In genomic region chr20:63782051-63782471, GRCh38 we compare ENCODE assay signal across 11 cellular contexts. TPM values are rescaled to one million over a fixed set of nuclear protein-coding genes. Genes with fewer than 3 reads are reported as not detected.
A peak's percentile ranks its signal among the peaks of the same experiment; 100 is the strongest.
DNase-seq lines count a peak whose midpoint lies in the region; ATAC-seq and TF ChIP-seq lines count a peak whose summit lies in the region.
"Had no signal": no experiment of that assay in that cellular context is flagged by ENCODE, and none has a peak within 500 bp of the region (broad histone marks: within the 10 kb centered on the region; RNA-seq: fewer than 3 reads in every experiment).

No MANE protein-coding gene starts in this region.

- peak overlapping the region; percentile 35 for H3K9ac ChIP-seq in HCT116 (ENCODE audit: low read length)

- peak; percentile 63 for DNase-seq in HCT116 (ENCODE audit: low read depth, low spot score)
- DNase-seq in T-helper 1 cell = peak; percentile 25 to 88 (median 68)
- DNase-seq in activated naive CD4-positive, alpha-beta T cell treated with anti-CD3 and anti-CD28 coated beads, Interleukin-2, amount 50 U/mL, for 72 hours (ENCODE audit: low spot score in 2 of 2) = no peak
- DNase-seq in stimulated activated CD8-positive, alpha-beta memory T cell treated with anti-CD3 and anti-CD28 coated beads, Interleukin-12 subunit alpha, Interleukin-12 subunit beta, amount 100 ng/mL, for 4 hours (ENCODE audit: low read depth) = peak; percentile 37
- no peak for DNase-seq in NCI-H1694 (lab: John Stamatoyannopoulos, UW)
- no peak for DNase-seq in OCI-M1 (lab: John Stamatoyannopoulos, UW)
- no peak for DNase-seq in posterior vena cava (ENCODE audit: low spot score)
- DNase-seq: MG63, pancreas had no signal

- TF ChIP-seq RAD21 in HCT116 (IDR thresholded peaks at IDR 0.05; ENCODE audit: low read depth) = peak; percentile 40

- intact Hi-C loops in HCT116 (cut with micrococcal nuclease) = loop anchor here (10.0 kb wide), 1 partner anchor 193 kb away; the partner anchor contains the start of gene SAMD10
- intact Hi-C loops in posterior vena cava (cut with DNase I) = no loop called here

- POLR2A ChIA-PET in HCT116 (lab: Charles Lee) = no interaction called here

- CTCF ChIA-PET in HCT116 (lab: Charles Lee) = no interaction called here

- no peaks in the 10 kb centered on the region for H3K79me2 ChIP-seq in HCT116 (ENCODE audit: insufficient read depth, low read length)

- TF ChIP-seq POLR2A in HCT116 (IDR thresholded peaks at IDR 0.05; ENCODE audit: borderline replicate concordance, extremely low read depth, insufficient read depth, insufficient read length) = no peak

- H3K4me3 ChIP-seq in HCT116 (replicated peaks in 1 of 2; ENCODE audit: low read depth in 1 of 2, low read length in 2 of 2) = no peak overlapping the region
- H3K4me3 ChIP-seq: MG63, pancreas had no signal

- TF ChIP-seq CTCF in HCT116 (IDR thresholded peaks at IDR 0.05 in 2 of 3, conservative IDR thresholded peaks at IDR 0.05 in 1 of 3; ENCODE audit: borderline replicate concordance in 1 of 3, insufficient read depth in 1 of 3, low read depth in 2 of 3, low read length in 2 of 3) = peak; percentile 39 to 48 (median 46); a peak in 5 of 6 replicates

- H3K27me3 ChIP-seq in HCT116 (ENCODE audit: insufficient read depth, low read length) = no peaks in the 10 kb centered on the region
- H3K27me3 ChIP-seq: MG63, pancreas had no signal

- H3K4me1 ChIP-seq in HCT116 (ENCODE audit: control insufficient read depth in 1 of 2, insufficient read depth in 2 of 2, low read length in 2 of 2) = peaks cover 29 to 36% of the 10 kb centered on the region in 2 experiments
- H3K4me1 ChIP-seq: pancreas had no signal

- no peaks in the 10 kb centered on the region for H3K9me2 ChIP-seq in HCT116 (ENCODE audit: insufficient read depth)

- no peak overlapping the region for H2AFZ ChIP-seq in HCT116 (ENCODE audit: low read depth, low read length, poor library complexity, severe bottlenecking)

- RAD21 ChIA-PET in HCT116 (lab: Charles Lee; ENCODE audit: low non-redundant PET in 1 of 2, low total read pairs in 2 of 2, uncharacterized antibody in 2 of 2, unreplicated experiment in 2 of 2) = no interaction called here

- H4K20me1 ChIP-seq in HCT116 (ENCODE audit: insufficient read depth) = no peaks in the 10 kb centered on the region

- BruUV-seq in HCT116 (replicated peaks; lab: Mats Ljungman, UMichigan) = no TSS peak

- H3K36me3 Mint-ChIP-seq in activated naive CD4-positive, alpha-beta T cell treated with anti-CD3 and anti-CD28 coated beads, Interleukin-2, amount 50 U/mL, for 72 hours = no peaks in the 10 kb centered on the region

- no peaks in the 10 kb centered on the region for H3K36me3 ChIP-seq in HCT116 (ENCODE audit: control insufficient read depth in 1 of 2, insufficient read depth in 2 of 2, low read length in 2 of 2)
- H3K36me3 ChIP-seq: MG63, pancreas had no signal

- H3K4me2 ChIP-seq in HCT116 (ENCODE audit: low read length) = peak overlapping the region; percentile 60

- no peaks in the 10 kb centered on the region for H3K9me3 ChIP-seq in HCT116 (ENCODE audit: control insufficient read depth in 1 of 2, insufficient read depth in 1 of 2, low read depth in 1 of 2, low read length in 2 of 2)
- H3K9me3 ChIP-seq: MG63, pancreas had no signal

- no peaks in the 10 kb centered on the region for H3K9me3 Mint-ChIP-seq in activated naive CD4-positive, alpha-beta T cell treated with anti-CD3 and anti-CD28 coated beads, Interleukin-2, amount 50 U/mL, for 72 hours
- H3K9me3 Mint-ChIP-seq: activated T-helper 2 cell treated with anti-CD3 and anti-CD28 coated beads, Interferon-gamma antibody, Interleukin-2, Interleukin-4, amounts not matched to agents 10 μg/mL and 5 μg/mL and 100 μg/mL, durations not matched to agents 14 hours and 24 hours and 36 hours had no signal

- no peak overlapping the region for H3K27ac Mint-ChIP-seq in activated naive CD4-positive, alpha-beta T cell treated with anti-CD3 and anti-CD28 coated beads, Interleukin-2, amount 50 U/mL, for 72 hours
- H3K27ac Mint-ChIP-seq: activated T-helper 2 cell treated with anti-CD3 and anti-CD28 coated beads, Interferon-gamma antibody, Interleukin-2, Interleukin-4, amounts not matched to agents 10 μg/mL and 5 μg/mL and 100 μg/mL, durations not matched to agents 14 hours and 24 hours and 36 hours had no signal

- peak overlapping the region; percentile 52 for H3K27ac ChIP-seq in HCT116 (ENCODE audit: low read depth, low read length)
- H3K27ac ChIP-seq: pancreas had no signal

- ATAC-seq in HCT116 (peak; percentile 88), GM18873 (IDR thresholded peaks at IDR 0.05; ENCODE audit: low FRiP score, unreplicated experiment) (no peak)
- peak; percentile 84 to 98 for ATAC-seq in activated naive CD4-positive, alpha-beta T cell treated with anti-CD3 and anti-CD28 coated beads, Interleukin-2, amount 50 U/mL, for 72 hours
- ATAC-seq: pancreas had no signal

TF ChIP-seq in HCT116, 20 proteins besides CTCF, POLR2A, EP300 and RAD21:
- no peak for TF ChIP-seq EZH2 (IDR thresholded peaks at IDR 0.05)
- TF ChIP-seq ELF1 (IDR thresholded peaks at IDR 0.05; ENCODE audit: borderline replicate concordance, low read depth) = no peak
- no peak for TF ChIP-seq TCF7L2 (IDR thresholded peaks at IDR 0.05; ENCODE audit: borderline replicate concordance, extremely low read depth, insufficient read depth, insufficient read length)
- TF ChIP-seq FOSL1 (IDR thresholded peaks at IDR 0.05; ENCODE audit: low read depth) = no peak
- no peak for TF ChIP-seq SIN3A (IDR thresholded peaks at IDR 0.05; ENCODE audit: low read depth)

RNA-seq across cellular contexts. Expression of gene SLC2A4RG, which starts 42.5 kb away (rescaled TPM):
- total RNA-seq in HCT116 (2021; ENCODE audit: unreplicated experiment) (121 TPM), posterior vena cava (100 to 1,000 TPM in 1 of 2 donors, 10 to 100 TPM in 1; 54.0 to 112 TPM)
- 69.7 and 77.1 TPM in 2 replicates for polyA plus RNA-seq in HCT116 (2012)
- total RNA-seq in activated naive CD4-positive, alpha-beta T cell treated with anti-CD3 and anti-CD28 coated beads, Interleukin-2, amount 50 U/mL, for 72 hours = 10 to 100 TPM; 24.7 to 37.2 TPM

RNA-seq across cellular contexts. Expression of gene LIME1, which starts 45.6 kb away (rescaled TPM):
- 27.4 TPM for total RNA-seq in HCT116 (2021; ENCODE audit: unreplicated experiment)
- polyA plus RNA-seq in HCT116 (2012) = 20.3 and 24.1 TPM in 2 replicates
- 10 to 100 TPM in 1 of 2 donors, 1 to 10 TPM in 1; 6.3 to 18.2 TPM for total RNA-seq in activated naive CD4-positive, alpha-beta T cell treated with anti-CD3 and anti-CD28 coated beads, Interleukin-2, amount 50 U/mL, for 72 hours
- total RNA-seq in posterior vena cava = 1 to 10 TPM; 4.2 to 4.9 TPM

RNA-seq across cellular contexts. Expression of gene ZBTB46, which starts 49.0 kb away (rescaled TPM):
- total RNA-seq in HCT116 (2021; ENCODE audit: unreplicated experiment) (10.7 TPM), posterior vena cava (10 to 100 TPM in 1 of 2 donors, 1 to 10 TPM in 1; 6.8 to 11.9 TPM)
- 4.1 and 4.8 TPM in 2 replicates for polyA plus RNA-seq in HCT116 (2012)
- 1 to 10 TPM in 1 of 2 donors, under 1 TPM in 1; 0.39 to 1.2 TPM for total RNA-seq in activated naive CD4-positive, alpha-beta T cell treated with anti-CD3 and anti-CD28 coated beads, Interleukin-2, amount 50 U/mL, for 72 hours

Comparison
In these comparisons a context has a peak if more than half of its experiments do, and no peak if none do; other contexts are left out.
1. DNase-seq: peak in HCT116 (single experiment), T-helper 1 cell (5 of 5) and stimulated activated CD8-positive, alpha-beta memory T cell treated with anti-CD3 and anti-CD28 coated beads, Interleukin-12 subunit alpha, Interleukin-12 subunit beta, amount 100 ng/mL, for 4 hours (single experiment); none in activated naive CD4-positive, alpha-beta T cell treated with anti-CD3 and anti-CD28 coated beads, Interleukin-2, amount 50 U/mL, for 72 hours (0 of 2), NCI-H1694 (single experiment), OCI-M1 (single experiment) and posterior vena cava (single experiment).